ENCODE assay signal across 1 cellular context in genomic region chr2:24822049-24822706, GRCh38.
TF ChIP-seq lines count a peak whose summit lies in the region.

No MANE protein-coding gene starts in this region.

TF ChIP-seq in H1, 55 proteins besides CTCF, POLR2A, EP300 and RAD21:
- TF ChIP-seq TCF12 (IDR thresholded peaks at IDR 0.05; ENCODE audit: low read depth, low read length) (0 out of 2 replicates have a peak, but pooled peaks have one; percentile 17), HDAC2 (IDR thresholded peaks at IDR 0.05; ENCODE audit: borderline replicate concordance in 1 of 2, low read depth in 2 of 2, low read length in 2 of 2) (peak; percentile 52 to 58; a peak in 1 of 4 replicates), RXRA (IDR thresholded peaks at IDR 0.05; ENCODE audit: insufficient read depth, low read depth, low read length) (no peak), CREB1 (IDR thresholded peaks at IDR 0.05) (no peak), SRF (IDR thresholded peaks at IDR 0.05; ENCODE audit: low read depth, low read length) (no peak), GABPA (IDR thresholded peaks at IDR 0.05; ENCODE audit: borderline replicate concordance, insufficient read depth, low read length) (no peak), ATF3 (IDR thresholded peaks at IDR 0.05; ENCODE audit: insufficient read depth, low read depth, low read length) (no peak), PHF8 (conservative IDR thresholded peaks at IDR 0.05; ENCODE audit: low read depth, low read length) (no peak), SUZ12 (IDR thresholded peaks at IDR 0.05; ENCODE audit: low read length) (no peak), RFX5 (IDR thresholded peaks at IDR 0.05; ENCODE audit: borderline replicate concordance, low read depth, low read length) (no peak), NRF1 (IDR thresholded peaks at IDR 0.05; ENCODE audit: low read depth, low read length) (no peak), RNF2 (IDR thresholded peaks at IDR 0.05; ENCODE audit: borderline replicate concordance, low read depth, low read length, missing control alignments, poor library complexity, severe bottlenecking) (no peak), NANOG (IDR thresholded peaks at IDR 0.05; ENCODE audit: insufficient read depth, low read depth, low read length, poor library complexity, severe bottlenecking) (peak; percentile 88), SIRT6 (IDR thresholded peaks at IDR 0.05; ENCODE audit: low read length) (no peak), MAFK (IDR thresholded peaks at IDR 0.05; ENCODE audit: low read depth, low read length) (no peak), BRCA1 (IDR thresholded peaks at IDR 0.05; ENCODE audit: low read depth, low read length) (no peak), E2F6 (IDR thresholded peaks at IDR 0.05) (peak; percentile 27; the same call in 1 of the 2 replicates), FOSL1 (IDR thresholded peaks at IDR 0.05; ENCODE audit: insufficient read depth, low read depth, low read length) (no peak), SP4 (IDR thresholded peaks at IDR 0.05; ENCODE audit: low read length) (no peak), CBX5 (IDR thresholded peaks at IDR 0.05; ENCODE audit: low read depth, low read length) (no peak), TAF1 (IDR thresholded peaks at IDR 0.05; ENCODE audit: low read depth, low read length) (no peak), ZNF274 (IDR thresholded peaks at IDR 0.05; ENCODE audit: borderline replicate concordance, extremely low read depth, low read length) (no peak), TAF7 (optimal IDR thresholded peaks at IDR 0.05; ENCODE audit: borderline replicate concordance, low read depth, low read length) (no peak), SP1 (IDR thresholded peaks at IDR 0.05; ENCODE audit: low read depth, low read length) (peak; percentile 60; the same call in 1 of the 2 replicates), POLR2AphosphoS5 (IDR thresholded peaks at IDR 0.05; ENCODE audit: low read depth, low read length) (no peak), CHD2 (IDR thresholded peaks at IDR 0.05; ENCODE audit: low read length) (no peak), JUND (IDR thresholded peaks at IDR 0.05; ENCODE audit: low read length) (no peak), SIN3A (conservative IDR thresholded peaks at IDR 0.05 in 1 of 2, IDR thresholded peaks at IDR 0.05 in 1 of 2; ENCODE audit: low read depth in 1 of 2, low read length in 2 of 2) (peak; percentile 44 to 86; a peak in 2 of 4 replicates), CBX8 (IDR thresholded peaks at IDR 0.05; ENCODE audit: borderline replicate concordance, low read depth, low read length) (no peak), TEAD4 (IDR thresholded peaks at IDR 0.05; ENCODE audit: low read depth, low read length) (no peak), POU5F1 (IDR thresholded peaks at IDR 0.05; ENCODE audit: low read depth, low read length) (0 out of 2 replicates have a peak, but pooled peaks have one; percentile 36), SP2 (IDR thresholded peaks at IDR 0.05; ENCODE audit: low read length) (no peak), YY1 (IDR thresholded peaks at IDR 0.05; ENCODE audit: low read depth, low read length) (no peak; the same call in 1 of the 2 replicates), KDM1A (IDR thresholded peaks at IDR 0.05; ENCODE audit: borderline replicate concordance, low read length) (no peak), RBBP5 (IDR thresholded peaks at IDR 0.05; ENCODE audit: borderline replicate concordance, low read depth, low read length) (no peak), EGR1 (IDR thresholded peaks at IDR 0.05; ENCODE audit: borderline replicate concordance, low read depth, low read length) (peak; percentile 33; the same call in 1 of the 2 replicates), GTF2F1 (IDR thresholded peaks at IDR 0.05; ENCODE audit: borderline replicate concordance, low read depth, low read length) (peak; percentile 60; the same call in 1 of the 2 replicates), KDM4A (IDR thresholded peaks at IDR 0.05; ENCODE audit: low read depth, low read length, severe bottlenecking) (no peak), EZH2 (IDR thresholded peaks at IDR 0.05; ENCODE audit: low read depth, low read length, severe bottlenecking) (no peak), BCL11A (IDR thresholded peaks at IDR 0.05; ENCODE audit: low read depth in 2 of 2, low read length in 2 of 2) (no peak), TBP (IDR thresholded peaks at IDR 0.05; ENCODE audit: low read depth, low read length) (no peak), SIX5 (IDR thresholded peaks at IDR 0.05; ENCODE audit: low read depth, low read length) (no peak), CTBP2 (IDR thresholded peaks at IDR 0.05; ENCODE audit: borderline replicate concordance, insufficient read depth, insufficient read length, low read length) (peak; percentile 17), BACH1 (IDR thresholded peaks at IDR 0.05; ENCODE audit: low read length) (no peak), HDAC6 (IDR thresholded peaks at IDR 0.05; ENCODE audit: low read depth, low read length) (no peak), SAP30 (IDR thresholded peaks at IDR 0.05; ENCODE audit: insufficient read depth, insufficient replicate concordance, low read length) (no peak), ASH2L (IDR thresholded peaks at IDR 0.05; ENCODE audit: low read length) (peak; percentile 63), CHD1 (IDR thresholded peaks at IDR 0.05; ENCODE audit: low read depth, low read length) (no peak), MAX (IDR thresholded peaks at IDR 0.05) (peak; percentile 66; the same call in 1 of the 2 replicates), CHD7 (IDR thresholded peaks at IDR 0.05; ENCODE audit: insufficient replicate concordance, low read length) (no peak), JUN (IDR thresholded peaks at IDR 0.05; ENCODE audit: low read depth, low read length) (no peak), KDM5A (IDR thresholded peaks at IDR 0.05; ENCODE audit: low read length) (no peak), CEBPB (IDR thresholded peaks at IDR 0.05; ENCODE audit: low read depth, low read length) (no peak)
- TF ChIP-seq, protein P1, sequence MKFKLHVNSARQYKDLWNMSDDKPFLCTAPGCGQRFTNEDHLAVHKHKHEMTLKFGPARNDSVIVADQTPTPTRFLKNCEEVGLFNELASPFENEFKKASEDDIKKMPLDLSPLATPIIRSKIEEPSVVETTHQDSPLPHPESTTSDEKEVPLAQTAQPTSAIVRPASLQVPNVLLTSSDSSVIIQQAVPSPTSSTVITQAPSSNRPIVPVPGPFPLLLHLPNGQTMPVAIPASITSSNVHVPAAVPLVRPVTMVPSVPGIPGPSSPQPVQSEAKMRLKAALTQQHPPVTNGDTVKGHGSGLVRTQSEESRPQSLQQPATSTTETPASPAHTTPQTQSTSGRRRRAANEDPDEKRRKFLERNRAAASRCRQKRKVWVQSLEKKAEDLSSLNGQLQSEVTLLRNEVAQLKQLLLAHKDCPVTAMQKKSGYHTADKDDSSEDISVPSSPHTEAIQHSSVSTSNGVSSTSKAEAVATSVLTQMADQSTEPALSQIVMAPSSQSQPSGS (IDR thresholded peaks at IDR 0.05; ENCODE audit: low read length) = no peak; the same call in 1 of the 2 replicates
- TF ChIP-seq, protein P2, sequence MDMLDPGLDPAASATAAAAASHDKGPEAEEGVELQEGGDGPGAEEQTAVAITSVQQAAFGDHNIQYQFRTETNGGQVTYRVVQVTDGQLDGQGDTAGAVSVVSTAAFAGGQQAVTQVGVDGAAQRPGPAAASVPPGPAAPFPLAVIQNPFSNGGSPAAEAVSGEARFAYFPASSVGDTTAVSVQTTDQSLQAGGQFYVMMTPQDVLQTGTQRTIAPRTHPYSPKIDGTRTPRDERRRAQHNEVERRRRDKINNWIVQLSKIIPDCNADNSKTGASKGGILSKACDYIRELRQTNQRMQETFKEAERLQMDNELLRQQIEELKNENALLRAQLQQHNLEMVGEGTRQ (IDR thresholded peaks at IDR 0.05; ENCODE audit: low read length) = no peak
